Comparison of ENCODE assay signal across 27 cellular contexts in genomic region chr3:170602556-170602955, GRCh38. TPM values are rescaled to one million over a fixed set of nuclear protein-coding genes. Genes with fewer than 3 reads are reported as not detected.
"Had no signal": no experiment of that assay in that cellular context is flagged by ENCODE, and none has a peak within 500 bp of the region (broad histone marks: within the 10 kb centered on the region; RNA-seq: fewer than 3 reads in every experiment).

No MANE protein-coding gene starts in this region.

- H3K4me3 ChIP-seq: coronary artery, dorsolateral prefrontal cortex, esophagus muscularis mucosa, gastrocnemius medialis, heart right ventricle, left lung, lower lobe of right lung had no signal

- H3K4me3 Mint-ChIP-seq: naive thymus-derived CD4-positive, alpha-beta T cell had no signal

- H3K4me1 ChIP-seq: esophagus muscularis mucosa, gastrocnemius medialis, left lung, lower lobe of right lung had no signal

- H3K36me3 ChIP-seq: esophagus muscularis mucosa, gastrocnemius medialis, heart right ventricle, left lung, lower lobe of right lung had no signal

- H3K27me3 ChIP-seq: dorsolateral prefrontal cortex, esophagus muscularis mucosa, gastrocnemius medialis, heart right ventricle, left lung had no signal

- FAIRE-seq: colon, endothelial cell of umbilical vein, islet of Langerhans, keratinocyte had no signal

- H3K27ac ChIP-seq: coronary artery, esophagus muscularis mucosa, gastrocnemius medialis, heart right ventricle, left lung, lower lobe of right lung had no signal

- H3K27ac Mint-ChIP-seq: naive thymus-derived CD4-positive, alpha-beta T cell had no signal

- H3K4me1 Mint-ChIP-seq: naive thymus-derived CD4-positive, alpha-beta T cell had no signal

- H3K9me3 ChIP-seq: esophagus muscularis mucosa, gastrocnemius medialis, heart right ventricle, left lung, lower lobe of right lung had no signal

- DNase-seq: dermis blood vessel endothelial cell; dorsolateral prefrontal cortex; effector CD4-positive, alpha-beta T cell; effector memory CD4-positive, alpha-beta T cell; foreskin fibroblast; foreskin melanocyte; gastrocnemius medialis; glutamatergic neuron; head of caudate nucleus; heart right ventricle; hippocampal formation; left cardiac atrium; left lung; left ventricle myocardium superior; lower lobe of right lung; mesenchymal stem cell; midbrain; naive thymus-derived CD4-positive, alpha-beta T cell had no signal

RNA-seq across cellular contexts. Expression of gene SLC7A14, which starts 16.7 kb away (rescaled TPM):
- total RNA-seq: heart right ventricle; kidney epithelial cell; left lung; left ventricle myocardium superior; lower leg skin; naive thymus-derived CD4-positive, alpha-beta T cell had no signal
- polyA plus RNA-seq: esophagus; keratinocyte; naive thymus-derived CD4-positive, alpha-beta T cell had no signal
